23 cellular contexts compared by ENCODE assay signal in the genomic region with DNA sequence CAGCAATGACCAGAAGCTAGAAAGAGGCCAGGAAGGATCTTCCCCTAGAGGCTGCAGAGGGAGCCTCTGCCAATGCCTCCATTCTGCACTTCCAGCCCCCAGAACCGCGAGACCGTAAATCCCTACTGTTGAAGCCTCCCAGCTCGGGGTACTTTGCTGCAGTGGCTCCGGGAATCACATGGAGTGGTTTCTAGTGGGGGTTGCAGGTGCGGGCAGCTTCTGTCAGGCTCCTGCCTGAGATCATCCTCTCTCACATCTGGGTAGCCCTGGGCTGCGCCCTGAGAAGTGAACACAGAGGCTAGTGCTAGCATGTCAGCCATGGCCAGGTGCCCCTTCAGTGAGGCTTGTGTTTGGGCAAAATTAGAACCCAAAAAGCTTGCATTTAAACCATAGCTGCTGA.
"Had no signal": no experiment of that assay in that cellular context is flagged by ENCODE, and none has a peak within 500 bp of the region (broad histone marks: within the 10 kb centered on the region; RNA-seq: fewer than 3 reads in every experiment).

No MANE protein-coding gene starts in this region.

- H3K36me3 ChIP-seq: esophagus squamous epithelium, neutrophil, prostate gland, right lobe of liver, thoracic aorta, tibial nerve, upper lobe of left lung, uterus had no signal

- H3K27ac Mint-ChIP-seq: effector memory CD8-positive, alpha-beta T cell; memory B cell; natural killer cell; stimulated activated naive B cell treated with anti-CD40 and anti-IgM and Interleukin-4, amounts not matched to agents 10 μg/mL and 1 μg/mL and 100 μg/mL, for 72 hours; stimulated activated naive CD8-positive, alpha-beta T cell treated with anti-CD3 and anti-CD28 coated beads, Interleukin-15, Interleukin-2, amounts not matched to agents 100 ng/mL and 50 ng/mL, for 24 hours had no signal

- DNase-seq: cortex of kidney; effector memory CD8-positive, alpha-beta T cell; erythroblast; esophagus squamous epithelium; foreskin melanocyte; glutamatergic neuron; left colon; natural killer cell; small intestine; stimulated activated CD4-positive, alpha-beta T cell treated with anti-CD3 and anti-CD28 coated beads, Interleukin-15, amount 100 ng/mL, for 24 hours; stimulated activated CD4-positive, alpha-beta T cell treated with anti-CD3 and anti-CD28 coated beads, Interleukin-2, amount 100 ng/mL, for 48 hours; stimulated activated naive B cell treated with anti-CD40 and anti-IgM and Interleukin-4, amounts not matched to agents 10 μg/mL and 1 μg/mL and 100 μg/mL, for 72 hours; uterus had no signal

- H3K9me3 ChIP-seq: esophagus squamous epithelium, neutrophil, prostate gland, right lobe of liver, thoracic aorta, tibial nerve, upper lobe of left lung, uterus had no signal

- H3K9me3 Mint-ChIP-seq: effector memory CD8-positive, alpha-beta T cell; memory B cell; natural killer cell; stimulated activated naive B cell treated with anti-CD40 and anti-IgM and Interleukin-4, amounts not matched to agents 10 μg/mL and 1 μg/mL and 100 μg/mL, for 72 hours; stimulated activated naive CD8-positive, alpha-beta T cell treated with anti-CD3 and anti-CD28 coated beads, Interleukin-15, Interleukin-2, amounts not matched to agents 100 ng/mL and 50 ng/mL, for 24 hours had no signal

- H3K27ac ChIP-seq: esophagus squamous epithelium, neutrophil, parathyroid adenoma, prostate gland, right lobe of liver, thoracic aorta, tibial nerve, upper lobe of left lung, uterus had no signal

- H3K27me3 ChIP-seq: esophagus squamous epithelium, right lobe of liver, tibial nerve, upper lobe of left lung, uterus had no signal

- H2AFZ ChIP-seq: parathyroid adenoma had no signal

- H3K4me3 ChIP-seq: esophagus squamous epithelium, lung, prostate gland, right lobe of liver, thoracic aorta, tibial nerve, upper lobe of left lung, uterus had no signal

- H3K4me1 Mint-ChIP-seq: memory B cell, natural killer cell had no signal

- H3K4me3 Mint-ChIP-seq: effector memory CD8-positive, alpha-beta T cell; memory B cell; natural killer cell; stimulated activated naive B cell treated with anti-CD40 and anti-IgM and Interleukin-4, amounts not matched to agents 10 μg/mL and 1 μg/mL and 100 μg/mL, for 72 hours; stimulated activated naive CD8-positive, alpha-beta T cell treated with anti-CD3 and anti-CD28 coated beads, Interleukin-15, Interleukin-2, amounts not matched to agents 100 ng/mL and 50 ng/mL, for 24 hours had no signal

- H3K36me3 Mint-ChIP-seq: memory B cell; natural killer cell; stimulated activated naive B cell treated with anti-CD40 and anti-IgM and Interleukin-4, amounts not matched to agents 10 μg/mL and 1 μg/mL and 100 μg/mL, for 72 hours had no signal

- ATAC-seq: effector memory CD8-positive, alpha-beta T cell; left colon; natural killer cell; stimulated activated naive B cell treated with anti-CD40 and anti-IgM and Interleukin-4, amounts not matched to agents 10 μg/mL and 1 μg/mL and 100 μg/mL, for 72 hours had no signal
